In genomic region chr2:106054336-106054735, GRCh38 we compare ENCODE assay signal across 1 cellular context.
TF ChIP-seq lines count a peak whose summit lies in the region.

No MANE protein-coding gene starts in this region.

TF ChIP-seq in GM23338, 12 proteins besides CTCF, POLR2A, EP300 and RAD21 (continued from another document):
- no peak for TF ChIP-seq ZNF462 (CRISPR knock-in tag; IDR thresholded peaks at IDR 0.05)
- TF ChIP-seq ZNF114 (CRISPR knock-in tag; IDR thresholded peaks at IDR 0.05): no peak
- no peak for TF ChIP-seq POLR2AphosphoS5 (IDR thresholded peaks at IDR 0.05; ENCODE audit: low read depth)
- no peak for TF ChIP-seq STAT1 (IDR thresholded peaks at IDR 0.05; ENCODE audit: unreplicated experiment)
- TF ChIP-seq ETS1 (IDR thresholded peaks at IDR 0.05): no peak
- TF ChIP-seq REST (IDR thresholded peaks at IDR 0.05; ENCODE audit: unreplicated experiment): no peak
